Comparison of ENCODE assay signal across 8 cellular contexts in the genomic region with DNA sequence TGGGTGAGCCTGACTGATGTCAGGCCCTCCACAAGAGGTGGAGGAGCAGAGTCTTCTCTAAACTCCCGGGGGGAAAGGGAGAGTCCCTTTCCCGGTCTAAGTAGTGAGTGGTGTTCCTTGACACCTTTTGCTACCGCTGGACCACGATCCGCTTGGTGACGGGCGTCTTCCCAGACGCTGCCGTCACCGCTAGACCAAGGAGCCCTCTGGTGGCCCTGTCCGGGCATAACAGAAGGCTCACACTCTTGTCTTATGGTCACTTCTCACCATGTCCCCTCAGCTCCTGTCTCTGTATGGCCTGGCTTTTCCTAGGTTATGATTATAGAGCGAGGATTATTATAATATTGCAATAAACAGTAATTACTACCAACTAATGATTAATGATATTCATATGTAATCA. TPM values are rescaled to one million over a fixed set of nuclear protein-coding genes. Genes with fewer than 3 reads are reported as not detected.
DNase-seq lines count a peak whose midpoint lies in the region; ATAC-seq, FAIRE-seq and TF ChIP-seq lines count a peak whose summit lies in the region.
"Not testable (repeated sequence)": the region's sequence is repeated elsewhere in the genome, so short reads cannot be mapped to it uniquely, and the experiment has no call there.

No MANE protein-coding gene starts in this region.

- peaks cover 13% of the 10 kb centered on the region for H3K4me1 Mint-ChIP-seq in CD8-positive, alpha-beta T cell (ENCODE audit: low read depth)
- not testable (repeated sequence) for H3K4me1 Mint-ChIP-seq in activated CD4-positive, alpha-beta T cell treated with anti-CD3 and anti-CD28 coated beads for 36 hours; activated naive CD8-positive, alpha-beta T cell treated with anti-CD3 and anti-CD28 coated beads, Interleukin-2, amount 10 ng/mL, durations not matched to agents 7 days and 5 days

- H3K27ac Mint-ChIP-seq in CD8-positive, alpha-beta T cell; activated CD4-positive, alpha-beta T cell treated with anti-CD3 and anti-CD28 coated beads for 36 hours; activated naive CD8-positive, alpha-beta T cell treated with anti-CD3 and anti-CD28 coated beads, Interleukin-2, amount 10 ng/mL, durations not matched to agents 7 days and 5 days: not testable (repeated sequence)

- not testable (repeated sequence) for H3K4me3 Mint-ChIP-seq in CD8-positive, alpha-beta T cell; activated CD4-positive, alpha-beta T cell treated with anti-CD3 and anti-CD28 coated beads for 36 hours; activated naive CD8-positive, alpha-beta T cell treated with anti-CD3 and anti-CD28 coated beads, Interleukin-2, amount 10 ng/mL, durations not matched to agents 7 days and 5 days

- H3K27me3 ChIP-seq in CD8-positive, alpha-beta T cell (ENCODE audit: insufficient read depth, low read length); Loucy (ENCODE audit: insufficient read depth, low read length, poor library complexity, severe bottlenecking); esophagus squamous epithelium; HepG2 (ENCODE audit: control insufficient read depth in 1 of 2, insufficient read depth in 2 of 2, low read length in 2 of 2): not testable (repeated sequence)

- H3K36me3 ChIP-seq in CD8-positive, alpha-beta T cell (ENCODE audit: insufficient read depth, low read length); esophagus squamous epithelium: not testable (repeated sequence)
- H3K36me3 ChIP-seq in Loucy (ENCODE audit: insufficient read depth, low read length) (peaks cover 14% of the 10 kb centered on the region; the same call in 1 of the 2 replicates), HepG2 (replicated peaks in 1 of 2; ENCODE audit: control insufficient read depth in 1 of 2, insufficient read depth in 2 of 2, low read length in 2 of 2) (peaks cover 45 to 73% of the 10 kb centered on the region in 2 experiments)

- TF ChIP-seq RAD21 in HepG2 (CRISPR knock-in tag; IDR thresholded peaks at IDR 0.05): peak; percentile 79

- peak; percentile 71 for TF ChIP-seq CTCF in CD8-positive, alpha-beta T cell (IDR thresholded peaks at IDR 0.05)
- TF ChIP-seq CTCF in Loucy (conservative IDR thresholded peaks at IDR 0.05; ENCODE audit: low read length): peak; percentile 29; the same call in 1 of the 2 replicates
- peak; percentile 50 to 73 (median 67) for TF ChIP-seq CTCF in esophagus squamous epithelium (IDR thresholded peaks at IDR 0.05)
- TF ChIP-seq CTCF in HepG2 (CRISPR knock-in tag; IDR thresholded peaks at IDR 0.05): peak; percentile 87

- H3K9ac ChIP-seq in Loucy (ENCODE audit: low read depth, low read length, poor library complexity, severe bottlenecking); HepG2 (ENCODE audit: insufficient read depth, low read depth, low read length): not testable (repeated sequence)

- not testable (repeated sequence) for H3K4me2 ChIP-seq in Loucy (ENCODE audit: low read depth, low read length, poor library complexity, severe bottlenecking); HepG2 (ENCODE audit: low read depth, low read length)

- H3K36me3 Mint-ChIP-seq in CD8-positive, alpha-beta T cell: not testable (repeated sequence)
- H3K36me3 Mint-ChIP-seq in activated CD4-positive, alpha-beta T cell treated with anti-CD3 and anti-CD28 coated beads for 36 hours (ENCODE audit: low read depth): peaks cover 56% of the 10 kb centered on the region
- H3K36me3 Mint-ChIP-seq in activated naive CD8-positive, alpha-beta T cell treated with anti-CD3 and anti-CD28 coated beads, Interleukin-2, amount 10 ng/mL, durations not matched to agents 7 days and 5 days: peaks cover 14% of the 10 kb centered on the region

- peak; percentile 38 to 78 (median 61) for DNase-seq in CD8-positive, alpha-beta T cell
- DNase-seq in activated CD4-positive, alpha-beta T cell treated with anti-CD3 and anti-CD28 coated beads for 36 hours: peak; percentile 61
- DNase-seq in activated naive CD8-positive, alpha-beta T cell treated with anti-CD3 and anti-CD28 coated beads, Interleukin-2, amount 10 ng/mL, durations not matched to agents 7 days and 5 days: peak; percentile 59
- not testable (repeated sequence) for DNase-seq in esophagus squamous epithelium (lab: John Stamatoyannopoulos, UW); HepG2 (ENCODE audit: low spot score)
- DNase-seq in renal cortical epithelial cell (ENCODE audit: low read depth): peak; percentile 11
- DNase-seq in stimulated activated naive CD4-positive, alpha-beta T cell (lab: John Stamatoyannopoulos, UW): peak; percentile 17 to 62 (median 58)

- not testable (repeated sequence) for H3F3A ChIP-seq in Loucy (ENCODE audit: low read depth)

- not testable (repeated sequence) for H3K79me2 ChIP-seq in Loucy (ENCODE audit: insufficient read depth, low read length); HepG2 (ENCODE audit: insufficient read depth, low read length)

- not testable (repeated sequence) for H3K27me3 Mint-ChIP-seq in CD8-positive, alpha-beta T cell (ENCODE audit: low read depth); activated CD4-positive, alpha-beta T cell treated with anti-CD3 and anti-CD28 coated beads for 36 hours; activated naive CD8-positive, alpha-beta T cell treated with anti-CD3 and anti-CD28 coated beads, Interleukin-2, amount 10 ng/mL, durations not matched to agents 7 days and 5 days

- not testable (repeated sequence) for H3K9me3 ChIP-seq in CD8-positive, alpha-beta T cell (ENCODE audit: low read length); Loucy (ENCODE audit: insufficient read depth, low read depth, low read length); esophagus squamous epithelium; HepG2 (ENCODE audit: low read length)

- not testable (repeated sequence) for H2AFZ ChIP-seq in Loucy (ENCODE audit: low read length); HepG2 (ENCODE audit: low read length)

- not testable (repeated sequence) for TF ChIP-seq POLR2A in esophagus squamous epithelium (IDR thresholded peaks at IDR 0.05); HepG2 (IDR thresholded peaks at IDR 0.05; ENCODE audit: insufficient read depth in 1 of 2, low read depth in 2 of 2, low read length in 2 of 2)

- H3K27ac ChIP-seq in CD8-positive, alpha-beta T cell (ENCODE audit: low read depth, low read length); esophagus squamous epithelium; HepG2 (ENCODE audit: extremely low read length, insufficient read depth, low read length): not testable (repeated sequence)

- POLR2A ChIA-PET in CD8-positive, alpha-beta T cell (lab: Charles Lee): interaction anchor here (1.2 kb wide), 2 partner anchors 69 to 70 kb away, joined by 3 to 4 read pairs; no protein-coding TSS in a partner anchor
- POLR2A ChIA-PET in activated CD4-positive, alpha-beta T cell treated with anti-CD3 and anti-CD28 coated beads for 36 hours (lab: Charles Lee): not testable (repeated sequence)
- POLR2A ChIA-PET in activated naive CD8-positive, alpha-beta T cell treated with anti-CD3 and anti-CD28 coated beads, Interleukin-2, amount 10 ng/mL, durations not matched to agents 7 days and 5 days (lab: Charles Lee): interaction anchor here (1.3 to 1.5 kb wide), 3 partner anchors 68 to 89 kb away, joined by 3 to 4 read pairs (median 3); no protein-coding TSS in a partner anchor
- POLR2A ChIA-PET in HepG2 (lab: Yijun Ruan, JAX): interaction anchor here (0.7 to 2.2 kb wide), 4 partner anchors 10 to 93 kb away, joined by 3 to 6 read pairs (median 4); no protein-coding TSS in a partner anchor

- CTCF ChIA-PET in CD8-positive, alpha-beta T cell (lab: Charles Lee): interaction anchor here (0.8 to 11.2 kb wide), 19 partner anchors 9 to 89 kb away, joined by 3 to 352 read pairs (median 6); partner anchors contain the start of gene SPATA2L
- CTCF ChIA-PET in activated CD4-positive, alpha-beta T cell treated with anti-CD3 and anti-CD28 coated beads for 36 hours (lab: Charles Lee): interaction anchor here (0.7 to 3.4 kb wide), 8 partner anchors 11 to 90 kb away, joined by 3 to 31 read pairs (median 3); no protein-coding TSS in a partner anchor
- CTCF ChIA-PET in HepG2 (lab: Yijun Ruan, JAX; ENCODE audit: low intra/inter-chr PET ratio, low total read pairs): interaction anchor here (1.4 to 1.9 kb wide), 3 partner anchors 68 to 93 kb away, joined by 4 to 11 read pairs (median 9); no protein-coding TSS in a partner anchor

- BruUV-seq in HepG2 (replicated peaks; lab: Mats Ljungman, UMichigan): not testable (repeated sequence)

- H3K4me1 ChIP-seq in CD8-positive, alpha-beta T cell (ENCODE audit: insufficient read depth, low read length); Loucy (ENCODE audit: insufficient read depth, low read length, poor library complexity, severe bottlenecking); esophagus squamous epithelium; HepG2 (ENCODE audit: insufficient read depth, low read length): not testable (repeated sequence)

- ATAC-seq in CD8-positive, alpha-beta T cell; activated CD4-positive, alpha-beta T cell treated with anti-CD3 and anti-CD28 coated beads for 36 hours; activated naive CD8-positive, alpha-beta T cell treated with anti-CD3 and anti-CD28 coated beads, Interleukin-2, amount 10 ng/mL, durations not matched to agents 7 days and 5 days (ENCODE audit: low read depth); HepG2: not testable (repeated sequence)

- WGBS in esophagus squamous epithelium, 2 donors: 18 to 25% methylated on average over 11 to 12 of the region's 12 CpGs
- 67% methylated on average over 12 of the region's 12 CpGs for WGBS in HepG2 (ENCODE audit: low lambda C conversion rate)

- not testable (repeated sequence) for H3K9me3 Mint-ChIP-seq in CD8-positive, alpha-beta T cell; activated CD4-positive, alpha-beta T cell treated with anti-CD3 and anti-CD28 coated beads for 36 hours (ENCODE audit: low read depth); activated naive CD8-positive, alpha-beta T cell treated with anti-CD3 and anti-CD28 coated beads, Interleukin-2, amount 10 ng/mL, durations not matched to agents 7 days and 5 days

- intact Hi-C loops in CD8-positive, alpha-beta T cell (cut with DNase I, micrococcal nuclease): loop anchor here (1.0 to 5.0 kb wide), 5 partner anchors 41 to 93 kb away; no protein-coding TSS in a partner anchor
- intact Hi-C loops in activated CD4-positive, alpha-beta T cell treated with anti-CD3 and anti-CD28 coated beads for 36 hours (cut with DNase I, micrococcal nuclease): loop anchor here in 1 of 2 experiments (1.0 kb wide), 2 partner anchors 87 to 93 kb away; no protein-coding TSS in a partner anchor
- intact Hi-C loops in esophagus squamous epithelium (cut with DNase I): loop anchor here (10.0 kb wide), 1 partner anchor 88 kb away; the partner anchor contains the start of gene SPATA2L
- intact Hi-C loops in HepG2 (cut with micrococcal nuclease; ENCODE audit: unreplicated experiment): not testable (repeated sequence)

- H4K20me1 ChIP-seq in Loucy (ENCODE audit: insufficient read depth, low read length, poor library complexity, severe bottlenecking); HepG2 (ENCODE audit: insufficient read depth, low read length): not testable (repeated sequence)

- TF ChIP-seq EP300 in HepG2 (IDR thresholded peaks at IDR 0.05; ENCODE audit: low read depth in 2 of 2, low read length in 2 of 2); HepG2 (CRISPR knock-in tag; IDR thresholded peaks at IDR 0.05; ENCODE audit: borderline replicate concordance): not testable (repeated sequence)

- peak; percentile 70 for FAIRE-seq in HepG2 (lab: Jason Lieb, UNC)

- not testable (repeated sequence) for H3K9me2 ChIP-seq in Loucy (replicated peaks; ENCODE audit: low read depth, low read length)

- not testable (repeated sequence) for H3K4me3 ChIP-seq in CD8-positive, alpha-beta T cell (ENCODE audit: low read depth, low read length); Loucy (ENCODE audit: low read length, poor library complexity, severe bottlenecking); esophagus squamous epithelium; HepG2 (replicated peaks in 1 of 3; ENCODE audit: insufficient read depth in 1 of 3, low read depth in 2 of 3, low read length in 3 of 3)

- in situ Hi-C loops in HepG2 (cut with HindIII; ENCODE audit: extremely low pct_ligation_motif_present, low pct_unique_long_range_greater_than_20kb): not testable (repeated sequence)

RNA-seq across cellular contexts. Expression of gene FANCA, which starts 23.4 kb away (rescaled TPM):
- 1 to 10 TPM; 5.6 to 7.5 TPM for total RNA-seq in CD8-positive, alpha-beta T cell
- total RNA-seq in activated CD4-positive, alpha-beta T cell treated with anti-CD3 and anti-CD28 coated beads for 36 hours: 10 to 100 TPM; 91.5 to 94.4 TPM
- total RNA-seq in activated naive CD8-positive, alpha-beta T cell treated with anti-CD3 and anti-CD28 coated beads, Interleukin-2, amount 10 ng/mL, durations not matched to agents 7 days and 5 days: 10 to 100 TPM; 86.9 to 97.2 TPM
- 10 to 100 TPM in 1 of 4 donors, 1 to 10 TPM in 3; 3.8 to 29.0 (median 6.8) TPM for total RNA-seq in esophagus squamous epithelium
- total RNA-seq in HepG2 (2016; rRNA removed; fragmentation: Illumina TruSeq; extraction: Trizol): 45.7 and 106 TPM in 2 replicates
- total RNA-seq in HepG2 (2016; cell fraction: cytosol; rRNA removed; fragmentation: Illumina TruSeq; extraction: Trizol; ENCODE audit: low read depth): 46.6 and 48.3 TPM in 2 replicates
- 43.7 and 101 TPM in 2 replicates for total RNA-seq in HepG2 (2016; cell fraction: insoluble cytoplasmic fraction; rRNA removed; fragmentation: Illumina TruSeq; extraction: Trizol)
- total RNA-seq in HepG2 (2016; cell fraction: membrane; rRNA removed; fragmentation: Illumina TruSeq; extraction: Trizol): 27.1 and 30.3 TPM in 2 replicates
- total RNA-seq in HepG2 (2016; cell fraction: nucleus; rRNA removed; fragmentation: Illumina TruSeq; extraction: Trizol): 179 and 193 TPM in 2 replicates
- polyA plus RNA-seq in HepG2 (2011; rRNA removed): 77.9 and 88.0 TPM in 2 replicates
- 20.9 and 33.5 TPM in 2 replicates for polyA plus RNA-seq in HepG2 (2011; cell fraction: cytosol; rRNA removed)
- polyA plus RNA-seq in HepG2 (2011; cell fraction: nucleus; rRNA removed): 552 and 945 TPM in 2 replicates
- 51.2 and 57.6 TPM in 2 replicates for polyA plus RNA-seq in HepG2 (2012)
- polyA plus RNA-seq in HepG2 (2016; cell fraction: cytosol; fragmentation: Illumina TruSeq; extraction: Trizol; ENCODE audit: low read depth): 6.7 and 7.8 TPM in 2 replicates
- polyA plus RNA-seq in HepG2 (2016; cell fraction: insoluble cytoplasmic fraction; fragmentation: Illumina TruSeq; extraction: Trizol; ENCODE audit: low read depth): 40.2 and 46.3 TPM in 2 replicates
- polyA plus RNA-seq in HepG2 (2016; cell fraction: membrane; fragmentation: Illumina TruSeq; extraction: Trizol; ENCODE audit: low read depth): 13.5 and 16.8 TPM in 2 replicates
- polyA plus RNA-seq in HepG2 (2016; cell fraction: nucleus; fragmentation: Illumina TruSeq; extraction: Trizol; ENCODE audit: insufficient read depth, low read depth): 471 and 532 TPM in 2 replicates
- polyA minus RNA-seq in HepG2 (2011; rRNA and poly(A)+ RNA removed; ENCODE audit: low replicate concordance): 118 and 216 TPM in 2 replicates
- 14.8 and 19.6 TPM in 2 replicates for polyA minus RNA-seq in HepG2 (2011; cell fraction: cytosol; rRNA and poly(A)+ RNA removed)
- polyA minus RNA-seq in HepG2 (2011; cell fraction: nucleus; rRNA and poly(A)+ RNA removed): 151 and 196 TPM in 2 replicates
- 3.6 and 13.0 TPM in 2 replicates for total RNA-seq in renal cortical epithelial cell

RNA-seq across cellular contexts. Expression of gene SPIRE2, which starts 35.2 kb away (rescaled TPM):
- total RNA-seq in CD8-positive, alpha-beta T cell: under 1 TPM in 1 of 2 experiments, not detected in 1; 0.76 TPM
- 1 to 10 TPM; 1.1 to 1.5 TPM for total RNA-seq in activated CD4-positive, alpha-beta T cell treated with anti-CD3 and anti-CD28 coated beads for 36 hours
- total RNA-seq in activated naive CD8-positive, alpha-beta T cell treated with anti-CD3 and anti-CD28 coated beads, Interleukin-2, amount 10 ng/mL, durations not matched to agents 7 days and 5 days: 1 to 10 TPM; 1.5 to 1.8 TPM
- total RNA-seq in esophagus squamous epithelium (1 to 10 TPM; 3.4 to 9.6 (median 4.3) TPM), HepG2 (2016; rRNA removed; fragmentation: Illumina TruSeq; extraction: Trizol) (7.6 and 13.3 TPM in 2 replicates), renal cortical epithelial cell (1.4 and 6.0 TPM in 2 replicates)
- 7.4 and 7.6 TPM in 2 replicates for total RNA-seq in HepG2 (2016; cell fraction: cytosol; rRNA removed; fragmentation: Illumina TruSeq; extraction: Trizol; ENCODE audit: low read depth)
- 6.9 and 15.0 TPM in 2 replicates for total RNA-seq in HepG2 (2016; cell fraction: insoluble cytoplasmic fraction; rRNA removed; fragmentation: Illumina TruSeq; extraction: Trizol)
- 13.7 and 13.8 TPM in 2 replicates for total RNA-seq in HepG2 (2016; cell fraction: membrane; rRNA removed; fragmentation: Illumina TruSeq; extraction: Trizol)
- total RNA-seq in HepG2 (2016; cell fraction: nucleus; rRNA removed; fragmentation: Illumina TruSeq; extraction: Trizol): 16.9 and 26.9 TPM in 2 replicates
- polyA plus RNA-seq in HepG2 (2011; rRNA removed): 37.5 and 55.7 TPM in 2 replicates
- polyA plus RNA-seq in HepG2 (2011; cell fraction: cytosol; rRNA removed): 29.8 and 35.9 TPM in 2 replicates
- polyA plus RNA-seq in HepG2 (2011; cell fraction: nucleus; rRNA removed): 186 and 193 TPM in 2 replicates
- polyA plus RNA-seq in HepG2 (2012): 30.1 and 41.7 TPM in 2 replicates
- polyA plus RNA-seq in HepG2 (2016; cell fraction: cytosol; fragmentation: Illumina TruSeq; extraction: Trizol; ENCODE audit: low read depth): 5.5 and 5.7 TPM in 2 replicates
- polyA plus RNA-seq in HepG2 (2016; cell fraction: insoluble cytoplasmic fraction; fragmentation: Illumina TruSeq; extraction: Trizol; ENCODE audit: low read depth): 9.8 and 12.7 TPM in 2 replicates
- 11.2 and 11.5 TPM in 2 replicates for polyA plus RNA-seq in HepG2 (2016; cell fraction: membrane; fragmentation: Illumina TruSeq; extraction: Trizol; ENCODE audit: low read depth)
- polyA plus RNA-seq in HepG2 (2016; cell fraction: nucleus; fragmentation: Illumina TruSeq; extraction: Trizol; ENCODE audit: insufficient read depth, low read depth): 72.0 and 77.2 TPM in 2 replicates
- polyA minus RNA-seq in HepG2 (2011; rRNA and poly(A)+ RNA removed; ENCODE audit: low replicate concordance): 39.8 and 51.7 TPM in 2 replicates
- 21.2 and 22.1 TPM in 2 replicates for polyA minus RNA-seq in HepG2 (2011; cell fraction: cytosol; rRNA and poly(A)+ RNA removed)
- 47.1 and 54.0 TPM in 2 replicates for polyA minus RNA-seq in HepG2 (2011; cell fraction: nucleus; rRNA and poly(A)+ RNA removed)

Comparison
In these comparisons a context has a peak if more than half of its experiments do, and no peak if none do; other contexts are left out.
1. CTCF ChIP-seq: peak in every context shown above with its lines; median percentile 87 in HepG2; 71 in CD8-positive, alpha-beta T cell; 67 in esophagus squamous epithelium; 29 in Loucy.